6 cellular contexts compared by ENCODE assay signal in genomic region chr5:117065800-117066199, GRCh38.
"Had no signal": no experiment of that assay in that cellular context is flagged by ENCODE, and none has a peak within 500 bp of the region (broad histone marks: within the 10 kb centered on the region; RNA-seq: fewer than 3 reads in every experiment).

No MANE protein-coding gene starts in this region.

- H3K4me3 Mint-ChIP-seq: GM23338, H9 had no signal

- H3K4me3 ChIP-seq: GM23338, K562 had no signal

- ATAC-seq: GM23338, K562 had no signal

- H3K9me3 Mint-ChIP-seq: GM23338, H9 had no signal

- H3K27ac ChIP-seq: HL-60 had no signal

- H3K27ac Mint-ChIP-seq: GM23338, H9 had no signal

- H2AFZ ChIP-seq: GM23338 had no signal

- DNase-seq: H9, HCEC 1CT, IMR-90 had no signal

- H3K4me2 ChIP-seq: GM23338 had no signal
